8 cellular contexts compared by ENCODE assay signal in genomic region chr1:166166701-166167394, GRCh38. TPM values are rescaled to one million over a fixed set of nuclear protein-coding genes. Genes with fewer than 3 reads are reported as not detected.
DNase-seq lines count a peak whose midpoint lies in the region; ATAC-seq and TF ChIP-seq lines count a peak whose summit lies in the region.

A gene with protein sequence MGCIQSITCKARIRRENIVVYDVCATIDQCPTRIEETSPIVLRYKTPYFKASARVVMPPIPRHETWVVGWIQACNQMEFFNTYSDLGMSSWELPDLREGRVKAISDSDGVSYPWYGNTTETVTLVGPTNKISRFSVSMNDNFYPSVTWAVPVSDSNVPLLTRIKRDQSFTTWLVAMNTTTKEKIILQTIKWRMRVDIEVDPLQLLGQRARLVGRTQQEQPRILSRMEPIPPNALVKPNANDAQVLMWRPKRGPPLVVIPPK (minus strand): TSS chr1:166167001. CDS start chr1:166166248, 753 bp downstream.

- peaks cover 26% of the 10 kb centered on the region for H3K4me1 Mint-ChIP-seq in activated CD8-positive, alpha-beta T cell treated with anti-CD3 and anti-CD28 coated beads for 36 hours (ENCODE audit: low read depth)
- peaks cover 6 to 7% of the 10 kb centered on the region in 2 donors for H3K4me1 Mint-ChIP-seq in effector memory CD8-positive, alpha-beta T cell (ENCODE audit: low read depth in 2 of 2)

- no peak within 1 kb of the TSS for H3K27ac ChIP-seq in ACC112 (ENCODE audit: low read depth, low read length)

- H3K4me3 ChIP-seq in ACC112 (ENCODE audit: low read depth, low read length): peak within 1 kb of the TSS; percentile 28; the same call in 1 of the 2 replicates

- H2AFZ ChIP-seq in ACC112 (ENCODE audit: low read length, unreplicated experiment): no peak within 1 kb of the TSS

- CTCF ChIA-PET in activated CD8-positive, alpha-beta T cell treated with anti-CD3 and anti-CD28 coated beads for 36 hours (lab: Charles Lee): no interaction called here

- peak within 1 kb of the TSS; percentile 5 for H3K27ac Mint-ChIP-seq in activated CD8-positive, alpha-beta T cell treated with anti-CD3 and anti-CD28 coated beads for 36 hours
- no peak within 1 kb of the TSS for H3K27ac Mint-ChIP-seq in effector memory CD8-positive, alpha-beta T cell

- H3K36me3 Mint-ChIP-seq in activated CD8-positive, alpha-beta T cell treated with anti-CD3 and anti-CD28 coated beads for 36 hours (ENCODE audit: low read depth): no peaks in the 10 kb centered on the region
- no peaks in the 10 kb centered on the region for H3K36me3 Mint-ChIP-seq in effector memory CD8-positive, alpha-beta T cell (ENCODE audit: insufficient read depth)

- H3K4me3 Mint-ChIP-seq in activated CD8-positive, alpha-beta T cell treated with anti-CD3 and anti-CD28 coated beads for 36 hours: peak within 1 kb of the TSS; percentile 61
- peak within 1 kb of the TSS; percentile 63 for H3K4me3 Mint-ChIP-seq in effector memory CD8-positive, alpha-beta T cell

- POLR2A ChIA-PET in activated CD8-positive, alpha-beta T cell treated with anti-CD3 and anti-CD28 coated beads for 36 hours (lab: Charles Lee): no interaction called here

- H3K9me3 Mint-ChIP-seq in activated CD8-positive, alpha-beta T cell treated with anti-CD3 and anti-CD28 coated beads for 36 hours: no peaks in the 10 kb centered on the region
- no peaks in the 10 kb centered on the region for H3K9me3 Mint-ChIP-seq in effector memory CD8-positive, alpha-beta T cell

- DNase-seq in NCI-H526 (lab: John Stamatoyannopoulos, UW): peak; percentile 82 to 99
- peak; percentile 67 for DNase-seq in activated CD8-positive, alpha-beta T cell treated with anti-CD3 and anti-CD28 coated beads for 36 hours
- DNase-seq in effector memory CD8-positive, alpha-beta T cell: no peak
- peak; percentile 58 for DNase-seq in medulla oblongata (ENCODE audit: extremely low spot score)
- DNase-seq in stimulated activated CD8-positive, alpha-beta memory T cell treated with anti-CD3 and anti-CD28 coated beads, Interleukin-12 subunit alpha, Interleukin-12 subunit beta, amount 100 ng/mL, for 4 hours (ENCODE audit: low read depth): peak; percentile 31

- H3K27me3 Mint-ChIP-seq in activated CD8-positive, alpha-beta T cell treated with anti-CD3 and anti-CD28 coated beads for 36 hours: peaks cover 52% of the 10 kb centered on the region
- peaks cover 43 to 53% of the 10 kb centered on the region in 2 donors for H3K27me3 Mint-ChIP-seq in effector memory CD8-positive, alpha-beta T cell

- ATAC-seq in GM18519 (IDR thresholded peaks at IDR 0.05; ENCODE audit: low FRiP score, unreplicated experiment) (peak; percentile 31), HG03045 (IDR thresholded peaks at IDR 0.05; ENCODE audit: unreplicated experiment) (peak; percentile 49)
- ATAC-seq in activated CD8-positive, alpha-beta T cell treated with anti-CD3 and anti-CD28 coated beads for 36 hours: peak; percentile 59
- peak; percentile 35 for ATAC-seq in effector memory CD8-positive, alpha-beta T cell (replicated peaks)

- intact Hi-C loops in activated CD8-positive, alpha-beta T cell treated with anti-CD3 and anti-CD28 coated beads for 36 hours (cut with micrococcal nuclease): no loop called here

- no peaks in the 10 kb centered on the region for H3K4me1 ChIP-seq in ACC112 (ENCODE audit: control insufficient read depth, insufficient read depth, low read length, unreplicated experiment)

- H3K36me3 ChIP-seq in ACC112 (ENCODE audit: insufficient read depth, low read length): no peaks in the 10 kb centered on the region

- no peak for TF ChIP-seq CTCF in activated CD8-positive, alpha-beta T cell treated with anti-CD3 and anti-CD28 coated beads for 36 hours (IDR thresholded peaks at IDR 0.05)

- no peaks in the 10 kb centered on the region for H3K79me2 ChIP-seq in ACC112 (ENCODE audit: control insufficient read depth, insufficient read depth, low read length, unreplicated experiment)

- peaks cover 62% of the 10 kb centered on the region for H3K27me3 ChIP-seq in ACC112 (ENCODE audit: insufficient read depth, low read length)

RNA-seq across cellular contexts. Expression of the gene that starts here (rescaled TPM):
- under 1 TPM in 1 of 2 experiments, not detected in 1; 0.20 TPM for total RNA-seq in activated CD8-positive, alpha-beta T cell treated with anti-CD3 and anti-CD28 coated beads for 36 hours

Comparison
In these comparisons a context has a peak if more than half of its experiments do, and no peak if none do; other contexts are left out.
1. Peak in DNase-seq and ATAC-seq in activated CD8-positive, alpha-beta T cell treated with anti-CD3 and anti-CD28 coated beads for 36 hours; RNA of the gene not detected or under 1 TPM.
2. DNase-seq: peak in NCI-H526 (2 of 2), medulla oblongata (single experiment) and stimulated activated CD8-positive, alpha-beta memory T cell treated with anti-CD3 and anti-CD28 coated beads, Interleukin-12 subunit alpha, Interleukin-12 subunit beta, amount 100 ng/mL, for 4 hours (single experiment); none in effector memory CD8-positive, alpha-beta T cell (0 of 3).
3. Peak in every context shown above with its lines, with median percentiles within 50 percentile points of each other: ATAC-seq.